ENCODE assay signal across 16 cellular contexts in genomic region chr3:116139607-116140006, GRCh38.
DNase-seq lines count a peak whose midpoint lies in the region; ATAC-seq and TF ChIP-seq lines count a peak whose summit lies in the region.
"Had no signal": no experiment of that assay in that cellular context is flagged by ENCODE, and none has a peak within 500 bp of the region (broad histone marks: within the 10 kb centered on the region; RNA-seq: fewer than 3 reads in every experiment).

No MANE protein-coding gene starts in this region.

- peaks cover 3% of the 10 kb centered on the region for H3F3A ChIP-seq in SK-N-SH (replicated peaks; ENCODE audit: insufficient read depth)

- H3K9me2 ChIP-seq in SK-N-SH: no peaks in the 10 kb centered on the region

- H3K9me3 Mint-ChIP-seq in activated naive CD4-positive, alpha-beta T cell treated with anti-CD3 and anti-CD28 coated beads, Interleukin-2, amount 10 ng/mL, durations not matched to agents 7 days and 5 days: no peaks in the 10 kb centered on the region
- H3K9me3 Mint-ChIP-seq: activated T-cell treated with anti-CD3 and anti-CD28 coated beads, Interleukin-2, amount 50 U/mL, for 72 hours; CD14-positive monocyte; stimulated activated naive B cell treated with anti-CD40 and anti-IgM and Interleukin-4, amounts not matched to agents 10 μg/mL and 1 μg/mL and 100 μg/mL, for 72 hours had no signal

- peaks cover 0 to 12% of the 10 kb centered on the region in 2 experiments; a peak in 2 of 4 replicates for H3K4me1 ChIP-seq in SK-N-SH (ENCODE audit: control insufficient read depth in 1 of 2, insufficient read depth in 2 of 2, low read depth in 1 of 2, low read length in 1 of 2)
- H3K4me1 ChIP-seq: prostate gland had no signal

- H3K27ac ChIP-seq in SK-N-SH (ENCODE audit: low read depth in 2 of 2, low read length in 1 of 2): peak overlapping the region; percentile 15 to 22; a peak in 3 of 4 replicates
- H3K27ac ChIP-seq: cardiac muscle cell, prostate gland had no signal

- POLR2A ChIA-PET in SK-N-SH (lab: Yijun Ruan, JAX): no interaction called here

- no peaks in the 10 kb centered on the region for H3K79me2 ChIP-seq in SK-N-SH (ENCODE audit: insufficient read depth)

- CTCF ChIA-PET in SK-N-SH (lab: Yijun Ruan, JAX): interaction anchor here (0.9 to 1.1 kb wide), 2 partner anchors 618 to 623 kb away, joined by 3 read pairs; no protein-coding TSS in a partner anchor
- CTCF ChIA-PET in activated naive CD4-positive, alpha-beta T cell treated with anti-CD3 and anti-CD28 coated beads, Interleukin-2, amount 10 ng/mL, durations not matched to agents 7 days and 5 days (lab: Charles Lee): no interaction called here

- no peaks in the 10 kb centered on the region for H3K9me3 ChIP-seq in SK-N-SH
- H3K9me3 ChIP-seq: prostate gland had no signal

- no peak overlapping the region for H3K4me3 Mint-ChIP-seq in activated naive CD4-positive, alpha-beta T cell treated with anti-CD3 and anti-CD28 coated beads, Interleukin-2, amount 10 ng/mL, durations not matched to agents 7 days and 5 days
- H3K4me3 Mint-ChIP-seq: activated T-cell treated with anti-CD3 and anti-CD28 coated beads, Interleukin-2, amount 50 U/mL, for 72 hours; CD14-positive monocyte; stimulated activated naive B cell treated with anti-CD40 and anti-IgM and Interleukin-4, amounts not matched to agents 10 μg/mL and 1 μg/mL and 100 μg/mL, for 72 hours had no signal

- H3K4me1 Mint-ChIP-seq in activated naive CD4-positive, alpha-beta T cell treated with anti-CD3 and anti-CD28 coated beads, Interleukin-2, amount 10 ng/mL, durations not matched to agents 7 days and 5 days: no peaks in the 10 kb centered on the region
- H3K4me1 Mint-ChIP-seq: CD14-positive monocyte; stimulated activated naive B cell treated with anti-CD40 and anti-IgM and Interleukin-4, amounts not matched to agents 10 μg/mL and 1 μg/mL and 100 μg/mL, for 72 hours had no signal

- H3K9ac ChIP-seq in SK-N-SH: no peak overlapping the region

- no peak for TF ChIP-seq RAD21 in SK-N-SH (IDR thresholded peaks at IDR 0.05; ENCODE audit: low read length)

- H3K27me3 Mint-ChIP-seq in activated naive CD4-positive, alpha-beta T cell treated with anti-CD3 and anti-CD28 coated beads, Interleukin-2, amount 10 ng/mL, durations not matched to agents 7 days and 5 days: no peaks in the 10 kb centered on the region
- H3K27me3 Mint-ChIP-seq: stimulated activated naive B cell treated with anti-CD40 and anti-IgM and Interleukin-4, amounts not matched to agents 10 μg/mL and 1 μg/mL and 100 μg/mL, for 72 hours had no signal

- H3K27me3 ChIP-seq in SK-N-SH (ENCODE audit: insufficient read depth): no peaks in the 10 kb centered on the region
- H3K27me3 ChIP-seq: cardiac muscle cell had no signal

- ATAC-seq in GM18858 (IDR thresholded peaks at IDR 0.05; ENCODE audit: unreplicated experiment) (peak; percentile 52), HG02798 (IDR thresholded peaks at IDR 0.05; ENCODE audit: poor library complexity, unreplicated experiment) (peak; percentile 40)
- ATAC-seq: activated T-cell treated with anti-CD3 and anti-CD28 coated beads, Interleukin-2, amount 50 U/mL, for 72 hours; stimulated activated naive B cell treated with anti-CD40 and anti-IgM and Interleukin-4, amounts not matched to agents 10 μg/mL and 1 μg/mL and 100 μg/mL, for 72 hours had no signal

- H3K4me2 ChIP-seq in SK-N-SH: no peak overlapping the region

- no peaks in the 10 kb centered on the region for H3K36me3 ChIP-seq in SK-N-SH (replicated peaks in 1 of 2; ENCODE audit: control insufficient read depth in 1 of 2, insufficient read depth in 2 of 2, low read length in 1 of 2)
- H3K36me3 ChIP-seq: cardiac muscle cell, prostate gland had no signal

- no peak for TF ChIP-seq EP300 in SK-N-SH (IDR thresholded peaks at IDR 0.05; ENCODE audit: borderline replicate concordance in 1 of 2, low read depth in 1 of 2, low read length in 1 of 2)

- no peak overlapping the region for H2AFZ ChIP-seq in SK-N-SH (ENCODE audit: low read depth)

- no peaks in the 10 kb centered on the region for H4K20me1 ChIP-seq in SK-N-SH (ENCODE audit: insufficient read depth)

- WGBS in SK-N-SH (ENCODE audit: low lambda C conversion rate): 65% methylated on average over 2 of the region's 2 CpGs

- H3K27ac Mint-ChIP-seq in activated naive CD4-positive, alpha-beta T cell treated with anti-CD3 and anti-CD28 coated beads, Interleukin-2, amount 10 ng/mL, durations not matched to agents 7 days and 5 days: no peak overlapping the region
- H3K27ac Mint-ChIP-seq: activated T-cell treated with anti-CD3 and anti-CD28 coated beads, Interleukin-2, amount 50 U/mL, for 72 hours; CD14-positive monocyte; stimulated activated naive B cell treated with anti-CD40 and anti-IgM and Interleukin-4, amounts not matched to agents 10 μg/mL and 1 μg/mL and 100 μg/mL, for 72 hours had no signal

- no peaks in the 10 kb centered on the region for H3K36me3 Mint-ChIP-seq in activated naive CD4-positive, alpha-beta T cell treated with anti-CD3 and anti-CD28 coated beads, Interleukin-2, amount 10 ng/mL, durations not matched to agents 7 days and 5 days
- H3K36me3 Mint-ChIP-seq: CD14-positive monocyte; stimulated activated naive B cell treated with anti-CD40 and anti-IgM and Interleukin-4, amounts not matched to agents 10 μg/mL and 1 μg/mL and 100 μg/mL, for 72 hours had no signal

- no peak for TF ChIP-seq CTCF in SK-N-SH (IDR thresholded peaks at IDR 0.05)

- H3K4me3 ChIP-seq in SK-N-SH (ENCODE audit: low read depth in 2 of 2, low read length in 1 of 2): no peak overlapping the region
- H3K4me3 ChIP-seq: cardiac muscle cell, prostate gland had no signal

- DNase-seq in SK-N-SH (no peak), midbrain (lab: John Stamatoyannopoulos, UW) (peak; percentile 79), occipital lobe (lab: John Stamatoyannopoulos, UW) (no peak), NCI-H1436 (lab: John Stamatoyannopoulos, UW) (no peak), activated gamma-delta T cell treated with Interleukin-2 at 50 U/mL for 16 hours (no peak)
- no peak for DNase-seq in activated naive CD4-positive, alpha-beta T cell treated with anti-CD3 and anti-CD28 coated beads, Interleukin-2, amount 10 ng/mL, durations not matched to agents 7 days and 5 days
- DNase-seq: activated CD4-positive, CD25-positive, alpha-beta regulatory T cell; activated T-cell treated with anti-CD3 and anti-CD28 coated beads, Interleukin-2, amount 50 U/mL, for 72 hours; SIG-M5; stimulated activated CD4-positive, alpha-beta T cell treated with anti-CD3 and anti-CD28 coated beads, Interleukin-2, amount 100 ng/mL, for 48 hours; stimulated activated naive B cell treated with anti-CD40 and anti-IgM and Interleukin-4, amounts not matched to agents 10 μg/mL and 1 μg/mL and 100 μg/mL, for 72 hours had no signal

TF ChIP-seq in SK-N-SH, 30 proteins besides CTCF, POLR2A, EP300 and RAD21:
- TF ChIP-seq, protein P1, sequence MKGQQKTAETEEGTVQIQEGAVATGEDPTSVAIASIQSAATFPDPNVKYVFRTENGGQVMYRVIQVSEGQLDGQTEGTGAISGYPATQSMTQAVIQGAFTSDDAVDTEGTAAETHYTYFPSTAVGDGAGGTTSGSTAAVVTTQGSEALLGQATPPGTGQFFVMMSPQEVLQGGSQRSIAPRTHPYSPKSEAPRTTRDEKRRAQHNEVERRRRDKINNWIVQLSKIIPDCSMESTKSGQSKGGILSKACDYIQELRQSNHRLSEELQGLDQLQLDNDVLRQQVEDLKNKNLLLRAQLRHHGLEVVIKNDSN (IDR thresholded peaks at IDR 0.05; ENCODE audit: borderline replicate concordance, low read depth): no peak
- TF ChIP-seq FOSL2 (IDR thresholded peaks at IDR 0.05; ENCODE audit: borderline replicate concordance, low read depth): peak; percentile 53
